ENCODE assay signal across 8 cellular contexts in genomic region chr14:55026441-55026792, GRCh38. TPM values are rescaled to one million over a fixed set of nuclear protein-coding genes. Genes with fewer than 3 reads are reported as not detected.
DNase-seq lines count a peak whose midpoint lies in the region; ATAC-seq and TF ChIP-seq lines count a peak whose summit lies in the region.

No MANE protein-coding gene starts in this region.

- H3K4me1 ChIP-seq in heart right ventricle, result peaks cover 3 to 48% (median 39%) of the 10 kb centered on the region in 9 donors
- H3K4me1 ChIP-seq in body of pancreas, result peaks cover 23% of the 10 kb centered on the region
- H3K4me1 ChIP-seq in aorta (ENCODE audit: control insufficient read depth in 1 of 2, insufficient read depth in 2 of 2, low read length in 2 of 2), result peaks cover 4 to 6% of the 10 kb centered on the region in 2 donors

- TF ChIP-seq CTCF in heart right ventricle (IDR thresholded peaks at IDR 0.05) (no peak), body of pancreas (IDR thresholded peaks at IDR 0.05) (no peak), mesothelial cell of epicardium (IDR thresholded peaks at IDR 0.05; ENCODE audit: unreplicated experiment) (no peak)

- H3K36me3 ChIP-seq in heart right ventricle, result no peaks in the 10 kb centered on the region
- H3K36me3 ChIP-seq in body of pancreas (replicated peaks in 1 of 2; ENCODE audit: insufficient read depth in 1 of 2, low read depth in 2 of 2), result no peaks in the 10 kb centered on the region
- H3K36me3 ChIP-seq in aorta (ENCODE audit: control insufficient read depth in 1 of 2, insufficient read depth in 2 of 2, low read length in 1 of 2), result no peaks in the 10 kb centered on the region

- H3K4me1 Mint-ChIP-seq in mesothelial cell of epicardium, result peaks cover 41% of the 10 kb centered on the region

- ATAC-seq in heart right ventricle, result no peak
- ATAC-seq in left ventricle myocardium superior, result no peak
- no peak for ATAC-seq in body of pancreas
- ATAC-seq in aorta (ENCODE audit: low FRiP score), result no peak
- ATAC-seq in GM21528 (IDR thresholded peaks at IDR 0.05; ENCODE audit: low FRiP score, unreplicated experiment), result no peak

- 1 to 2% methylated on average over 9 of the region's 9 CpGs for WGBS in heart right ventricle, 2 donors
- WGBS in body of pancreas, 2 donors, result 1 to 3% methylated on average over 9 of the region's 9 CpGs
- WGBS in aorta, 2 donors, result 0 to 1% methylated on average over 9 of the region's 9 CpGs

- H3K4me3 ChIP-seq in heart right ventricle (peak overlapping the region; percentile 62 to 95 (median 78)), body of pancreas (peak overlapping the region; percentile 66 to 78), aorta (ENCODE audit: low read length in 2 of 2) (peak overlapping the region; percentile 37 to 42)

- intact Hi-C loops in heart right ventricle (cut with DNase I), result no loop called here
- intact Hi-C loops in left ventricle myocardium superior (cut with micrococcal nuclease), result no loop called here
- intact Hi-C loops in body of pancreas (cut with DNase I), result no loop called here
- intact Hi-C loops in aorta (cut with DNase I), result no loop called here

- peak overlapping the region; percentile 86 for H3K27ac Mint-ChIP-seq in mesothelial cell of epicardium

- H3K27ac ChIP-seq in heart right ventricle, result peak overlapping the region in 9 of 10 donors; percentile 71 to 93 (median 87)
- H3K27ac ChIP-seq in body of pancreas, result peak overlapping the region in 3 of 4 donors; percentile 67 to 94 (median 91)
- H3K27ac ChIP-seq in aorta (ENCODE audit: low read depth in 1 of 2, low read length in 2 of 2), result no peak overlapping the region

- H3K9me3 ChIP-seq in heart right ventricle (no peaks in the 10 kb centered on the region), body of pancreas (no peaks in the 10 kb centered on the region), aorta (ENCODE audit: control insufficient read depth, low read length) (no peaks in the 10 kb centered on the region)

- no peaks in the 10 kb centered on the region for H3K9me3 Mint-ChIP-seq in mesothelial cell of epicardium

- TF ChIP-seq POLR2A in body of pancreas (IDR thresholded peaks at IDR 0.05), result no peak

- peak overlapping the region; percentile 91 for H3K4me3 Mint-ChIP-seq in mesothelial cell of epicardium

- DNase-seq in heart right ventricle, result no peak
- DNase-seq in left ventricle myocardium superior, result no peak
- no peak for DNase-seq in body of pancreas
- no peak for DNase-seq in mesothelial cell of epicardium (ENCODE audit: low spot score in 2 of 2, unreplicated experiment in 2 of 2)
- no peak for DNase-seq in aorta
- DNase-seq in KG1 (lab: John Stamatoyannopoulos, UW), result no peak
- no peak for DNase-seq in dedifferentiated amniotic fluid mesenchymal stem cell (ENCODE audit: extremely low spot score)

- H3K27me3 ChIP-seq in heart right ventricle (no peaks in the 10 kb centered on the region), body of pancreas (no peaks in the 10 kb centered on the region), aorta (ENCODE audit: control insufficient read depth in 1 of 2, insufficient read depth in 2 of 2, low read length in 1 of 2) (no peaks in the 10 kb centered on the region)

- no peaks in the 10 kb centered on the region for H3K27me3 Mint-ChIP-seq in mesothelial cell of epicardium (ENCODE audit: low read depth)

- H3K36me3 Mint-ChIP-seq in mesothelial cell of epicardium, result peaks cover 4% of the 10 kb centered on the region

RNA-seq across cellular contexts. Expression of gene WDHD1, which starts 0.5 kb away (rescaled TPM):
- total RNA-seq in heart right ventricle (1 to 10 TPM in 9 of 10 donors, under 1 TPM in 1; 0.93 to 2.7 (median 2.1) TPM), left ventricle myocardium superior (1.6 TPM), body of pancreas (1 to 10 TPM in 1 of 2 donors, under 1 TPM in 1; 0.66 to 1.0 TPM), mesothelial cell of epicardium (15.5 to 16.9 TPM (median 16.1 TPM) in 3 replicates), aorta (1 to 10 TPM; 2.0 to 2.6 TPM)
- polyA plus RNA-seq in heart right ventricle (under 1 TPM; 0.59 to 0.75 TPM), aorta (under 1 TPM; 0.25 to 0.61 TPM)

RNA-seq across cellular contexts. Expression of gene SOCS4, which starts 0.6 kb away (rescaled TPM):
- total RNA-seq in heart right ventricle (10 to 100 TPM; 12.2 to 24.2 (median 17.4) TPM), left ventricle myocardium superior (12.6 TPM), body of pancreas (1 to 10 TPM; 6.6 to 9.9 TPM), mesothelial cell of epicardium (20.6 to 22.1 TPM (median 21.6 TPM) in 3 replicates), aorta (10 to 100 TPM; 22.6 to 32.8 TPM)
- polyA plus RNA-seq in heart right ventricle (1 to 10 TPM; 4.7 to 5.9 TPM), aorta (1 to 10 TPM; 7.6 to 9.5 TPM)

RNA-seq across cellular contexts. Expression of gene MAPK1IP1L, which starts 25.0 kb away (rescaled TPM):
- total RNA-seq in heart right ventricle (100 to 1,000 TPM in 1 of 10 donors, 10 to 100 TPM in 9; 58.6 to 105 (median 78.4) TPM), left ventricle myocardium superior (58.1 TPM), body of pancreas (10 to 100 TPM in 1 of 2 donors, 1 to 10 TPM in 1; 7.9 to 13.2 TPM), mesothelial cell of epicardium (116 to 120 TPM (median 119 TPM) in 3 replicates), aorta (100 to 1,000 TPM in 1 of 2 donors, 10 to 100 TPM in 1; 83.5 to 101 TPM)
- polyA plus RNA-seq in heart right ventricle (10 to 100 TPM; 23.6 to 38.6 TPM), aorta (10 to 100 TPM; 28.2 to 41.9 TPM)

Comparison
In these comparisons a context has a peak if more than half of its experiments do, and no peak if none do; other contexts are left out.
1. H3K27ac ChIP-seq: peak in heart right ventricle (9 of 10) and body of pancreas (3 of 4); none in aorta (0 of 2).
2. Peak in every context shown above with its lines, with median percentiles within 50 percentile points of each other: H3K4me3 ChIP-seq.